9 cellular contexts compared by ENCODE assay signal in genomic region chr16:53509906-53510703, GRCh38. TPM values are rescaled to one million over a fixed set of nuclear protein-coding genes. Genes with fewer than 3 reads are reported as not detected.
DNase-seq lines count a peak whose midpoint lies in the region; ATAC-seq lines count a peak whose summit lies in the region.
"Had no signal": no experiment of that assay in that cellular context is flagged by ENCODE, and none has a peak within 500 bp of the region (broad histone marks: within the 10 kb centered on the region; RNA-seq: fewer than 3 reads in every experiment).

No MANE protein-coding gene starts in this region.

- H3K27me3 Mint-ChIP-seq in activated CD4-positive, alpha-beta T cell treated with anti-CD3 and anti-CD28 coated beads, Interleukin-2, amount 10 ng/mL, durations not matched to agents 24 days and 14 days: peaks cover 2% of the 10 kb centered on the region

- peaks cover 20% of the 10 kb centered on the region for H3K4me1 Mint-ChIP-seq in activated CD4-positive, alpha-beta T cell treated with anti-CD3 and anti-CD28 coated beads, Interleukin-2, amount 10 ng/mL, durations not matched to agents 24 days and 14 days

- DNase-seq in COR-L47 (lab: John Stamatoyannopoulos, UW) (peak; percentile 17), NCI-H2107 treated with DMSO at 0.1 percent for 48 hours (lab: John Stamatoyannopoulos, UW; ENCODE audit: unreplicated experiment) (peak; percentile 13), lung microvascular endothelial cell (ENCODE audit: low read depth in 2 of 2) (peak; percentile 84)
- DNase-seq in activated CD4-positive, alpha-beta T cell treated with anti-CD3 and anti-CD28 coated beads, Interleukin-2, amount 10 ng/mL, durations not matched to agents 24 days and 14 days: peak; percentile 85
- peak; percentile 36 for DNase-seq in effector CD8-positive, alpha-beta T cell (lab: John Stamatoyannopoulos, UW)
- DNase-seq in stimulated activated naive CD4-positive, alpha-beta T cell (lab: John Stamatoyannopoulos, UW): peak; percentile 24 to 72 (median 40)

- H3K36me3 Mint-ChIP-seq in activated CD4-positive, alpha-beta T cell treated with anti-CD3 and anti-CD28 coated beads, Interleukin-2, amount 10 ng/mL, durations not matched to agents 24 days and 14 days (ENCODE audit: low read depth): peaks cover 3% of the 10 kb centered on the region

- no peaks in the 10 kb centered on the region for H3K9me3 Mint-ChIP-seq in activated CD4-positive, alpha-beta T cell treated with anti-CD3 and anti-CD28 coated beads, Interleukin-2, amount 10 ng/mL, durations not matched to agents 24 days and 14 days
- H3K9me3 Mint-ChIP-seq: stimulated activated naive CD8-positive, alpha-beta T cell treated with anti-CD3 and anti-CD28 coated beads, Interleukin-15, Interleukin-2, amounts not matched to agents 100 ng/mL and 50 ng/mL, for 24 hours had no signal

- H3K27ac Mint-ChIP-seq in activated CD4-positive, alpha-beta T cell treated with anti-CD3 and anti-CD28 coated beads, Interleukin-2, amount 10 ng/mL, durations not matched to agents 24 days and 14 days: no peak overlapping the region
- H3K27ac Mint-ChIP-seq: stimulated activated naive CD8-positive, alpha-beta T cell treated with anti-CD3 and anti-CD28 coated beads, Interleukin-15, Interleukin-2, amounts not matched to agents 100 ng/mL and 50 ng/mL, for 24 hours had no signal

- intact Hi-C loops in activated CD4-positive, alpha-beta T cell treated with anti-CD3 and anti-CD28 coated beads, Interleukin-2, amount 10 ng/mL, durations not matched to agents 24 days and 14 days (cut with micrococcal nuclease): loop anchor here (2.0 to 5.0 kb wide), 2 partner anchors 379 to 453 kb away; no protein-coding TSS in a partner anchor

- no peak overlapping the region for H3K4me3 Mint-ChIP-seq in activated CD4-positive, alpha-beta T cell treated with anti-CD3 and anti-CD28 coated beads, Interleukin-2, amount 10 ng/mL, durations not matched to agents 24 days and 14 days
- H3K4me3 Mint-ChIP-seq: stimulated activated naive CD8-positive, alpha-beta T cell treated with anti-CD3 and anti-CD28 coated beads, Interleukin-15, Interleukin-2, amounts not matched to agents 100 ng/mL and 50 ng/mL, for 24 hours had no signal

- ATAC-seq in GM21447 (IDR thresholded peaks at IDR 0.05; ENCODE audit: unreplicated experiment) (peak; percentile 56), HG03442 (IDR thresholded peaks at IDR 0.05; ENCODE audit: unreplicated experiment) (no peak)

RNA-seq across cellular contexts. Expression of gene AKTIP, which starts 7.1 kb away (rescaled TPM):
- 18.0 and 18.7 TPM in 2 replicates for total RNA-seq in activated CD4-positive, alpha-beta T cell treated with anti-CD3 and anti-CD28 coated beads, Interleukin-2, amount 10 ng/mL, durations not matched to agents 24 days and 14 days
- 17.2 and 24.6 TPM in 2 replicates for total RNA-seq in lung microvascular endothelial cell

Comparison
In these comparisons a context has a peak if more than half of its experiments do, and no peak if none do; other contexts are left out.
1. DNase-seq: peak in every context shown above with its lines; median percentile 85 in activated CD4-positive, alpha-beta T cell treated with anti-CD3 and anti-CD28 coated beads, Interleukin-2, amount 10 ng/mL, durations not matched to agents 24 days and 14 days; 84 in lung microvascular endothelial cell; 40 in stimulated activated naive CD4-positive, alpha-beta T cell; 36 in effector CD8-positive, alpha-beta T cell; 17 in COR-L47; 13 in NCI-H2107 treated with DMSO at 0.1 percent for 48 hours.